ENCODE assay signal across 8 cellular contexts in the genomic region with DNA sequence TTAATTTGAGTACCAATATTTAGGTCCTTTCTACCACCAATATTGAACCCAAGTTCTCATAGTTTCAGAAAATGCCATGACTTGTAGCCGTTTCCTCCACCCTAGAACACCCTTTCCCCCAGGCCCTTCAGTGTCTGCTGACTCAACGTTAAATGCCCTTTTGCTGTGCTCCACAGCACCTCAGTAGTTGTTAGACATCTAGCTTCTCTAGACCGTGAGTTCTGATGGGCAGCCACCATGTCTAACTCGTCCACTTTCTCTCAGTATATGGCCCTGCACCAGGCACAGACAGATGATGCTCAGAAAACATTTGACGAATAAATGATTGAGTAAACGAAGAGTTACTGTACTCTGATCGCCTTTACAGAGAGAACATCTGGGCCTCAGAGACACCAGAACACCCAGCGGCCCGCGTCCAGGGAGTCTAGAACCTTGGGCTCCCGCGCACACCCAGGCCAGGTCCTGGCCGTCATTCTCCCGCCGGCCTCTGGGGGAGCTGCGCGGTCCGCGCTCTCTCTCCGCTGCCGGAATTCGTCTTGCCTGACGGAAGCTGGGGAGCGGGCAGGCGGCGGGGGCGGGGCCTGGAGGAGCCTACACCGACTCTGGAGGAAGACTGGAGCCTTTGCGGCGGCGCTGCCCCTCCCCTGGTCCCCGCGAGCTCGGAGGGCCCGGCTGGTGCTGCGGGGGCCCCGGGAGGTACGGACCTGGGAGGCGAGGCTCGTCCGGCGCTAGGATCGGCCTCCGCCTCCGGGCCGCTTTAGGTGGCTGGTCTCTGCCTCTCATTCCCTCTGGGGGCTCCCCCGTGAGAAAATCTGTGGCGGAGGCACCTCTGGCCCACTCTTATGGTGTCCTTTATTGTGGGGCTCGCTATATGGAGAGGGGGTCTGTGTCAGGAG. TPM values are rescaled to one million over a fixed set of nuclear protein-coding genes. Genes with fewer than 3 reads are reported as not detected.
DNase-seq lines count a peak whose midpoint lies in the region; ATAC-seq and TF ChIP-seq lines count a peak whose summit lies in the region.

A gene (plus strand): TSS at position 582 of the 896 bp plus-strand sequence. CDS start 1,488 bp downstream, outside the sequence.

- TF ChIP-seq CTCF in CD14-positive monocyte (IDR thresholded peaks at IDR 0.05), result peak; percentile 96

- H3K9me3 Mint-ChIP-seq in CD14-positive monocyte, result peaks cover 0 to 3% (median 0%) of the 10 kb centered on the region in 7 donors

- in situ Hi-C loops in endometrial microvascular endothelial cells (cut with HindIII; ENCODE audit: inconsistent ontology term, low pct_unique_long_range_greater_than_20kb, low sequenced_read_pairs), result no loop called here

- peak within 1 kb of the TSS; percentile 85 to 96 (median 90) for H3K27ac Mint-ChIP-seq in CD14-positive monocyte

- H3K36me3 Mint-ChIP-seq in CD14-positive monocyte, result peaks cover 24 to 40% of the 10 kb centered on the region in 2 donors

- peaks cover 32% of the 10 kb centered on the region for H3K36me3 ChIP-seq in HUES6 (ENCODE audit: control insufficient read depth, insufficient read depth, low read length)
- peaks cover 41% of the 10 kb centered on the region for H3K36me3 ChIP-seq in NT2/D1 (ENCODE audit: insufficient read depth, insufficient read length, low read length)

- peak within 1 kb of the TSS; percentile 87 to 90 for H3K4me3 Mint-ChIP-seq in CD14-positive monocyte

- intact Hi-C loops in CD14-positive monocyte (cut with micrococcal nuclease), result loop anchor here in 1 of 2 donors (10.0 kb wide), 1 partner anchor 165 kb away; a partner anchor contains a TSS

- H3K9ac ChIP-seq in HUES6 (ENCODE audit: low read length) (peak within 1 kb of the TSS; percentile 91), NT2/D1 (ENCODE audit: insufficient read length, low read depth) (peak within 1 kb of the TSS; percentile 97)

- H3K27me3 Mint-ChIP-seq in CD14-positive monocyte (ENCODE audit: low read depth in 3 of 3), result no peaks in the 10 kb centered on the region

- ATAC-seq in GM19467 (IDR thresholded peaks at IDR 0.05; ENCODE audit: unreplicated experiment), result peak; percentile 50

- H3K4me1 Mint-ChIP-seq in CD14-positive monocyte, result peaks cover 73% of the 10 kb centered on the region

- H3K27me3 ChIP-seq in HUES6 (ENCODE audit: control insufficient read depth, insufficient read depth, low read length) (no peaks in the 10 kb centered on the region), NT2/D1 (ENCODE audit: insufficient read depth, insufficient read length) (no peaks in the 10 kb centered on the region)

- H3K27ac ChIP-seq in HUES6 (ENCODE audit: low read depth, low read length), result peak within 1 kb of the TSS; percentile 78

- peak within 1 kb of the TSS; percentile 92 for H3K4me3 ChIP-seq in HUES6 (ENCODE audit: low read depth, low read length)
- H3K4me3 ChIP-seq in NT2/D1 (ENCODE audit: insufficient read length, low read depth), result peak within 1 kb of the TSS; percentile 86

- H3K4me1 ChIP-seq in HUES6 (ENCODE audit: control insufficient read depth, insufficient read depth, low read length) (0 out of 2 replicates have a peak, but pooled peaks cover 5% of the 10 kb centered on the region), NT2/D1 (ENCODE audit: insufficient read depth, insufficient read length) (peaks cover 8% of the 10 kb centered on the region)

- peak; percentile 95 for DNase-seq in CD14-positive monocyte (ENCODE audit: low spot score)
- peak; percentile 79 for DNase-seq in NT2/D1 (ENCODE audit: low read depth, low spot score)
- peak; percentile 76 for DNase-seq in activated CD8-positive, alpha-beta memory T cell treated with anti-CD3 and anti-CD28 coated beads, Interleukin-2, amount 50 U/mL, for 1 hour (ENCODE audit: extremely low read depth)
- peak; percentile 92 for DNase-seq in midbrain (lab: John Stamatoyannopoulos, UW)
- DNase-seq in stimulated activated CD8-positive, alpha-beta memory T cell treated with anti-CD3 and anti-CD28 coated beads, Interleukin-15, amount 100 ng/mL, for 48 hours (ENCODE audit: low read depth in 2 of 2), result peak; percentile 93 to 94

- H3K9me3 ChIP-seq in HUES6 (ENCODE audit: control insufficient read depth, insufficient read depth, low read depth, low read length) (no peaks in the 10 kb centered on the region), NT2/D1 (ENCODE audit: insufficient read depth, low read length) (no peaks in the 10 kb centered on the region)

RNA-seq across cellular contexts. Expression of the gene that starts here (rescaled TPM):
- polyA plus RNA-seq in CD14-positive monocyte, result 10 to 100 TPM; 51.1 to 69.9 TPM
- 60.0 TPM for total RNA-seq in endometrial microvascular endothelial cells (ENCODE audit: inconsistent ontology term)

Comparison
In these comparisons a context has a peak if more than half of its experiments do, and no peak if none do; other contexts are left out.
1. Peak in every context shown above with its lines: DNase-seq, ATAC-seq, H3K4me3 ChIP-seq and H3K27ac ChIP-seq.